ENCODE assay signal across 8 cellular contexts in the genomic region with DNA sequence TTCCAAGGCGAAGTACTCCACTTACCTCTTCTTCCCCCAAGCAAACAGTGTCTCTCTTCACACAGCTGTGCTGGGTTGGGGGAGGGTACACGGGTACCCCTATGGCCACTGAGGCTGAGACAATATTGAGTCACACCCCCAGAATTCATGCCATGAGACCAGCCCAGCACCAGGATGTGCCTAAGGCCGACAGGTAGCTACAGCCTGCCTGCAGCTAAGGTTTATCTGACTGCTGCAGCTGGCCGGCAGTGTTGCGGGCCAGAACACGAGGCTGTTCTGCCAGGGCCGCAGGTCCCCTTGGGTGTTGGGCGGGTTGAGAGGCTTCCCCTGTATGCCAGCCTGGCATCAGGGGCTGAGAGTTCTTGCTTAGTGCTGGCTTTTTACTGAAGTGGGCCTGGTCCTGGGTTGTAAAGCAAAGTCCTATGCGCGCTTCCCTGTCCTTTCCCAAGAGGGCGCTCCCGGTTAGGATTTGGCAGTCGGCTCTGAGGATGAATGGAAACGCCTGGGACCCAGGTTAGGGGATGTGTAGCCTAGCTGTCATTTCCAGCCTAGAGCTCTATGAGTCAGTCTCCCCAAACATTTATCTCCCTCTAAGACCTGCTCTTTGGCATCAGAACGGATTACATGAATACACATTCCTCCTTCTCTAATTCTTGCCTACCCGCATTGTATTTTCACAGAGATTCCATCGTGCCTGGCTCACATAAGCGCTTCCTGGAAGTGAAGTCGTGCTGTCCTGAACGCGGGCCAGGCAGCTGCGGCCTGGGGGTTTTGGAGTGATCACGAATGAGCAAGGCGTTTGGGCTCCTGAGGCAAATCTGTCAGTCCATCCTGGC. TPM values are rescaled to one million over a fixed set of nuclear protein-coding genes. Genes with fewer than 3 reads are reported as not detected.
A peak's percentile ranks its signal among the peaks of the same experiment; 100 is the strongest.
DNase-seq lines count a peak whose midpoint lies in the region; TF ChIP-seq lines count a peak whose summit lies in the region.

No MANE protein-coding gene starts in this region.

- no peaks in the 10 kb centered on the region for H4K20me1 ChIP-seq in neural progenitor cell (ENCODE audit: low read depth)

- H3K4me1 Mint-ChIP-seq in neural progenitor cell, result peaks cover 7% of the 10 kb centered on the region

- H3K36me3 ChIP-seq in H7 (replicated peaks; ENCODE audit: control insufficient read depth, insufficient read depth, low read length) (no peaks in the 10 kb centered on the region), neural progenitor cell (no peaks in the 10 kb centered on the region), tibial nerve (peaks cover 0 to 15% (median 0%) of the 10 kb centered on the region in 3 donors)

- peak in 1 of 2 donors; percentile 41 for TF ChIP-seq EP300 in tibial nerve (IDR thresholded peaks at IDR 0.05)

- H3K27me3 ChIP-seq in H7 (ENCODE audit: control insufficient read depth, insufficient read depth, low read length) (no peaks in the 10 kb centered on the region; the same call in 1 of the 2 replicates), neural progenitor cell (peaks cover 18% of the 10 kb centered on the region), tibial nerve (no peaks in the 10 kb centered on the region)

- no peak overlapping the region for H3K4me3 Mint-ChIP-seq in neural progenitor cell

- H3K4me3 ChIP-seq in H7 (ENCODE audit: insufficient read depth, low read depth, low read length) (no peak overlapping the region), fibroblast of mammary gland (ENCODE audit: control insufficient read depth, low read depth, low read length) (no peak overlapping the region), neural progenitor cell (no peak overlapping the region), tibial nerve (no peak overlapping the region)

- no peaks in the 10 kb centered on the region for H3K36me3 Mint-ChIP-seq in neural progenitor cell

- H3K27me3 Mint-ChIP-seq in neural progenitor cell (ENCODE audit: insufficient read depth, low read depth), result no peaks in the 10 kb centered on the region

- no peak for TF ChIP-seq POLR2A in tibial nerve (IDR thresholded peaks at IDR 0.05)

- no peak overlapping the region for H3K27ac ChIP-seq in neural progenitor cell
- H3K27ac ChIP-seq in tibial nerve, result peak overlapping the region in 3 of 4 donors; percentile 45 to 78 (median 61)

- H3K9me3 ChIP-seq in neural progenitor cell (ENCODE audit: low read depth) (no peaks in the 10 kb centered on the region), tibial nerve (no peaks in the 10 kb centered on the region)

- 38 to 42% methylated on average over 24 of the region's 24 CpGs for WGBS in tibial nerve, 2 donors

- no peaks in the 10 kb centered on the region for H3K4me1 ChIP-seq in neural progenitor cell
- H3K4me1 ChIP-seq in tibial nerve, result peaks cover 0 to 26% (median 2%) of the 10 kb centered on the region in 4 donors

- peak; percentile 93 for TF ChIP-seq CTCF in fibroblast of mammary gland (conservative IDR thresholded peaks at IDR 0.05; ENCODE audit: control insufficient read depth, insufficient read depth, low read depth, low read length)
- peak; percentile 80 for TF ChIP-seq CTCF in neural progenitor cell (IDR thresholded peaks at IDR 0.05)
- peak; percentile 52 to 74 (median 58) for TF ChIP-seq CTCF in tibial nerve (IDR thresholded peaks at IDR 0.05)

- peak overlapping the region; percentile 46 for H3K27ac Mint-ChIP-seq in neural progenitor cell

- H3K4me2 ChIP-seq in neural progenitor cell, result no peak overlapping the region

- H3K79me2 ChIP-seq in neural progenitor cell (ENCODE audit: low read depth), result no peaks in the 10 kb centered on the region

- no peak overlapping the region for H2AFZ ChIP-seq in neural progenitor cell (replicated peaks)

- no peaks in the 10 kb centered on the region for H3F3A ChIP-seq in neural progenitor cell (ENCODE audit: low read depth)

- H3K9ac ChIP-seq in neural progenitor cell, result no peak overlapping the region

- H3K9me3 Mint-ChIP-seq in neural progenitor cell, result no peaks in the 10 kb centered on the region

- DNase-seq in AG20443 (ENCODE audit: low spot score), result peak; percentile 92
- peak; percentile 91 for DNase-seq in H7
- DNase-seq in NCI-H748 (lab: John Stamatoyannopoulos, UW; ENCODE audit: unreplicated experiment), result peak; percentile 74
- peak; percentile 62 for DNase-seq in activated T-cell treated with anti-CD3 and anti-CD28 coated beads for 48 hours (ENCODE audit: low read depth)
- peak; percentile 97 for DNase-seq in fibroblast of mammary gland (ENCODE audit: low read depth)
- DNase-seq in neural progenitor cell (ENCODE audit: low spot score), result peak; percentile 86
- DNase-seq in tibial nerve (ENCODE audit: low spot score in 2 of 2), result peak; percentile 51 to 83
- no peak for DNase-seq in NCI-H526 treated with DMSO at 0.1 percent for 48 hours (lab: John Stamatoyannopoulos, UW)

RNA-seq across cellular contexts. Expression of gene USP18, which starts 7.1 kb away (rescaled TPM):
- total RNA-seq in H7 (2014; rRNA removed; shearing (Covaris generic)), result 5.9 and 7.8 TPM in 2 replicates
- total RNA-seq in neural progenitor cell (ENCODE audit: low replicate concordance) (0.50 and 0.99 TPM in 2 replicates), tibial nerve (10 to 100 TPM in 3 of 4 donors, 1 to 10 TPM in 1; 9.4 to 27.2 (median 21.1) TPM)

RNA-seq across cellular contexts. Expression of gene TUBA8, which starts 46.5 kb away (rescaled TPM):
- total RNA-seq in H7 (2014; rRNA removed; shearing (Covaris generic)), result 0.92 and 2.7 TPM in 2 replicates
- total RNA-seq in neural progenitor cell (ENCODE audit: low replicate concordance), result 0.09 and 0.39 TPM in 2 replicates
- 10 to 100 TPM in 1 of 4 donors, 1 to 10 TPM in 3; 5.0 to 12.3 (median 6.3) TPM for total RNA-seq in tibial nerve
